In genomic region chr19:45059258-45059965, GRCh38 we compare ENCODE assay signal across 8 cellular contexts. TPM values are rescaled to one million over a fixed set of nuclear protein-coding genes. Genes with fewer than 3 reads are reported as not detected.
DNase-seq lines count a peak whose midpoint lies in the region; ATAC-seq and TF ChIP-seq lines count a peak whose summit lies in the region.

No MANE protein-coding gene starts in this region.

- no peaks in the 10 kb centered on the region for H3K9me3 Mint-ChIP-seq in activated CD4-positive, alpha-beta T cell treated with anti-CD3 and anti-CD28 coated beads for 36 hours (ENCODE audit: low read depth)

- no peaks in the 10 kb centered on the region for H3K9me2 ChIP-seq in GM23248 (ENCODE audit: insufficient read depth)

- no peaks in the 10 kb centered on the region for H3F3A ChIP-seq in GM23248 (ENCODE audit: insufficient read depth)

- DNase-seq in BE2C (peak; percentile 83), GM23248 (peak; percentile 82), NCI-H345 (lab: John Stamatoyannopoulos, UW) (peak; percentile 41), left colon (peak; percentile 68 to 89)
- peak; percentile 91 for DNase-seq in activated CD4-positive, alpha-beta T cell treated with anti-CD3 and anti-CD28 coated beads for 36 hours
- DNase-seq in central memory CD4-positive, alpha-beta T cell, result peak; percentile 76
- peak; percentile 88 for DNase-seq in stimulated activated CD4-positive, alpha-beta T cell treated with anti-CD3 and anti-CD28 coated beads, Interleukin-4, amount 100 ng/mL, for 24 hours

- no peak overlapping the region for H3K27ac Mint-ChIP-seq in activated CD4-positive, alpha-beta T cell treated with anti-CD3 and anti-CD28 coated beads for 36 hours

- peaks cover 51% of the 10 kb centered on the region for H3K36me3 Mint-ChIP-seq in activated CD4-positive, alpha-beta T cell treated with anti-CD3 and anti-CD28 coated beads for 36 hours (ENCODE audit: low read depth)

- no peak overlapping the region for H3K4me3 ChIP-seq in BE2C (ENCODE audit: low read depth, low read length)
- no peak overlapping the region for H3K4me3 ChIP-seq in GM23248

- no peaks in the 10 kb centered on the region for H4K20me1 ChIP-seq in GM23248 (ENCODE audit: insufficient read depth)

- H3K27me3 ChIP-seq in BE2C (no peaks in the 10 kb centered on the region), GM23248 (replicated peaks; ENCODE audit: insufficient read depth) (no peaks in the 10 kb centered on the region)

- no peaks in the 10 kb centered on the region for H3K4me1 ChIP-seq in BE2C
- H3K4me1 ChIP-seq in GM23248 (ENCODE audit: insufficient read depth), result no peaks in the 10 kb centered on the region

- no peak overlapping the region for H3K9ac ChIP-seq in GM23248

- in situ Hi-C loops in GM23248 (cut with MboI), result no loop called here

- H3K27ac ChIP-seq in GM23248, result no peak overlapping the region

- no peak overlapping the region for H3K4me3 Mint-ChIP-seq in activated CD4-positive, alpha-beta T cell treated with anti-CD3 and anti-CD28 coated beads for 36 hours

- no peak overlapping the region for H3K4me2 ChIP-seq in GM23248 (ENCODE audit: unreplicated experiment)

- 63 to 69% methylated on average over 16 of the region's 16 CpGs for whole genome bisulfite sequencing in GM23248 (ENCODE audit: low coverage in 1 of 2, low lambda C conversion rate in 2 of 2, missing lambda C conversion rate in 2 of 2), 2 experiments

- H3K9me3 ChIP-seq in BE2C (no peaks in the 10 kb centered on the region), GM23248 (ENCODE audit: low read depth) (no peaks in the 10 kb centered on the region)

- peak; percentile 89 for TF ChIP-seq CTCF in BE2C (IDR thresholded peaks at IDR 0.05; ENCODE audit: low read depth, low read length)

- H3K27me3 Mint-ChIP-seq in activated CD4-positive, alpha-beta T cell treated with anti-CD3 and anti-CD28 coated beads for 36 hours, result no peaks in the 10 kb centered on the region

- ATAC-seq in activated CD4-positive, alpha-beta T cell treated with anti-CD3 and anti-CD28 coated beads for 36 hours, result peak; percentile 93
- ATAC-seq in left colon, result peak; percentile 81
- ATAC-seq in HG02588 (IDR thresholded peaks at IDR 0.05; ENCODE audit: unreplicated experiment), result no peak

- CTCF ChIA-PET in activated CD4-positive, alpha-beta T cell treated with anti-CD3 and anti-CD28 coated beads for 36 hours (lab: Charles Lee), result interaction anchor here (0.6 to 2.0 kb wide), 23 partner anchors 8 to 275 kb away, joined by 3 to 16 read pairs (median 3); partner anchors contain the start of genes CLASRP and RELB

- peaks cover 85% of the 10 kb centered on the region for H3K36me3 ChIP-seq in BE2C
- H3K36me3 ChIP-seq in GM23248 (ENCODE audit: low read depth), result peaks cover 25% of the 10 kb centered on the region; the same call in 1 of the 2 replicates

- intact Hi-C loops in activated CD4-positive, alpha-beta T cell treated with anti-CD3 and anti-CD28 coated beads for 36 hours (cut with DNase I, micrococcal nuclease), result loop anchor here (1.0 to 5.0 kb wide), 4 partner anchors 42 to 156 kb away; no protein-coding TSS in a partner anchor
- intact Hi-C loops in left colon (cut with DNase I, micrococcal nuclease), result no loop called here

- H3K79me2 ChIP-seq in GM23248 (ENCODE audit: insufficient read depth), result peaks cover 17% of the 10 kb centered on the region; the same call in 1 of the 2 replicates

- H2AFZ ChIP-seq in GM23248, result no peak overlapping the region

- POLR2A ChIA-PET in activated CD4-positive, alpha-beta T cell treated with anti-CD3 and anti-CD28 coated beads for 36 hours (lab: Charles Lee), result no interaction called here

- no peaks in the 10 kb centered on the region for H3K4me1 Mint-ChIP-seq in activated CD4-positive, alpha-beta T cell treated with anti-CD3 and anti-CD28 coated beads for 36 hours

RNA-seq across cellular contexts. Expression of gene ZNF296, which starts 16.9 kb away (rescaled TPM):
- polyA plus RNA-seq in BE2C (2012; ENCODE audit: insufficient read depth, insufficient read length, low read depth), result 4.9 TPM
- total RNA-seq in GM23248 (2014; rRNA removed; shearing (Covaris generic)), result 0.25 TPM in 1 of 2 replicates, not detected in the other
- 0.15 TPM in 1 of 2 replicates, not detected in the other for polyA plus RNA-seq in GM23248 (2016; fragmentation: Nextera tagmentation; extraction: Ambion mirVana)
- total RNA-seq in activated CD4-positive, alpha-beta T cell treated with anti-CD3 and anti-CD28 coated beads for 36 hours, result 1 to 10 TPM; 3.1 to 4.8 TPM
- 1 to 10 TPM; 4.0 to 6.1 TPM for total RNA-seq in left colon

RNA-seq across cellular contexts. Expression of gene GEMIN7, which starts 19.6 kb away (rescaled TPM):
- 67.8 TPM for polyA plus RNA-seq in BE2C (2012; ENCODE audit: insufficient read depth, insufficient read length, low read depth)
- 22.5 and 25.3 TPM in 2 replicates for total RNA-seq in GM23248 (2014; rRNA removed; shearing (Covaris generic))
- polyA plus RNA-seq in GM23248 (2016; fragmentation: Nextera tagmentation; extraction: Ambion mirVana), result 48.4 and 49.7 TPM in 2 replicates
- total RNA-seq in activated CD4-positive, alpha-beta T cell treated with anti-CD3 and anti-CD28 coated beads for 36 hours, result 10 to 100 TPM; 35.4 to 35.5 TPM
- 10 to 100 TPM; 18.1 to 22.8 TPM for total RNA-seq in left colon

RNA-seq across cellular contexts. Expression of gene CLASRP, which starts 20.6 kb away (rescaled TPM):
- 134 TPM for polyA plus RNA-seq in BE2C (2012; ENCODE audit: insufficient read depth, insufficient read length, low read depth)
- total RNA-seq in GM23248 (2014; rRNA removed; shearing (Covaris generic)), result 12.3 and 45.1 TPM in 2 replicates
- polyA plus RNA-seq in GM23248 (2016; fragmentation: Nextera tagmentation; extraction: Ambion mirVana), result 9.2 and 10.1 TPM in 2 replicates
- total RNA-seq in activated CD4-positive, alpha-beta T cell treated with anti-CD3 and anti-CD28 coated beads for 36 hours, result 100 to 1,000 TPM; 101 to 103 TPM
- total RNA-seq in left colon, result 10 to 100 TPM; 65.3 to 92.8 TPM

RNA-seq across cellular contexts. Expression of gene PPP1R37, which starts 33.6 kb away (rescaled TPM):
- 59.0 TPM for polyA plus RNA-seq in BE2C (2012; ENCODE audit: insufficient read depth, insufficient read length, low read depth)
- 39.2 and 43.8 TPM in 2 replicates for total RNA-seq in GM23248 (2014; rRNA removed; shearing (Covaris generic))
- 1.6 and 1.9 TPM in 2 replicates for polyA plus RNA-seq in GM23248 (2016; fragmentation: Nextera tagmentation; extraction: Ambion mirVana)
- total RNA-seq in activated CD4-positive, alpha-beta T cell treated with anti-CD3 and anti-CD28 coated beads for 36 hours, result 10 to 100 TPM; 12.5 to 14.1 TPM
- 10 to 100 TPM; 31.6 to 33.1 TPM for total RNA-seq in left colon

RNA-seq across cellular contexts. Expression of gene RELB, which starts 58.1 kb away (rescaled TPM):
- polyA plus RNA-seq in BE2C (2012; ENCODE audit: insufficient read depth, insufficient read length, low read depth), result 4.6 TPM
- total RNA-seq in GM23248 (2014; rRNA removed; shearing (Covaris generic)), result 9.7 and 12.5 TPM in 2 replicates
- polyA plus RNA-seq in GM23248 (2016; fragmentation: Nextera tagmentation; extraction: Ambion mirVana), result 7.6 and 10.0 TPM in 2 replicates
- 10 to 100 TPM; 43.8 to 51.2 TPM for total RNA-seq in activated CD4-positive, alpha-beta T cell treated with anti-CD3 and anti-CD28 coated beads for 36 hours
- total RNA-seq in left colon, result 10 to 100 TPM; 11.8 to 40.9 TPM

Comparison
In these comparisons a context has a peak if more than half of its experiments do, and no peak if none do; other contexts are left out.
1. DNase-seq: peak in every context shown above with its lines; median percentile 91 in activated CD4-positive, alpha-beta T cell treated with anti-CD3 and anti-CD28 coated beads for 36 hours; 88 in stimulated activated CD4-positive, alpha-beta T cell treated with anti-CD3 and anti-CD28 coated beads, Interleukin-4, amount 100 ng/mL, for 24 hours; 83 in BE2C; 82 in GM23248; 78 in left colon; 76 in central memory CD4-positive, alpha-beta T cell; 41 in NCI-H345.
2. intact Hi-C loops: an anchor here in activated CD4-positive, alpha-beta T cell treated with anti-CD3 and anti-CD28 coated beads for 36 hours (1.0 to 5.0 kb wide); none called in left colon.